8 cellular contexts compared by ENCODE assay signal in the genomic region with DNA sequence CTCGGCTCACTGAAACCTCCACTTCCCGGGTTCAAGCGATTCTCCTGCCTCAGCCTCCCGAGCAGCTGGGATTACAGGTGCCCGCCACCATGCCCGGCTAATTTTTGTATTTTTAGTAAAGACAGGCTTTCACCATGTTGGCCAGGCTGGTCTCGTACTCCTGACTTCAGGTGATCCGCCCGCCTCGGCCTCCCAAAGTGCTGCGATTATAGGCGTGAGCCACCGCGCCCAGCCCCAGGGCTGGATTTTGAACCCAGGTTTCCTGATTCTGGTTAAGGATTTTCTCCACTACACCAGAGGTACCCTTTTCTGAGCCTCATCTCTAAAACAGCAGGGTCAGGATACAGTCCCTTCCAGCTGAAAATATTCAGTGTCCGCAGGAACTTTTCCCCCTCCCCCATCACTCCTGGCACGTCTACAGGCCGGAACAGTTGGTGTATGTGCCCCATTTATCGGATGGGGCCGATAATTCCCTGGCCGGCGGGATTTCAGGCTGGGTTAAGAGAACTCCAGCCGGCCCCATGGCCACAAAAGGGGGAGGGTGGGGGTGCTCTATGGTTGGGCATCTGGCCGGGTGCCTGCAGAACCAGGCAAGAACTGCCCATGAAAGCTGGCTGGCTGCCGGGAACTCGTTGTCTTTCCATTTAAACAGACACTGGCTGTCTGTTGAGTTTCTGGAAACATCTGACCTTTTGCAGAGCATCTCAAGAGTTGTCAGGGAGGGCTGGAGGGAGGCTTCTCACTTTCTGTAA. TPM values are rescaled to one million over a fixed set of nuclear protein-coding genes. Genes with fewer than 3 reads are reported as not detected.
DNase-seq lines count a peak whose midpoint lies in the region; TF ChIP-seq lines count a peak whose summit lies in the region.

No MANE protein-coding gene starts in this region.

- peak overlapping the region; percentile 65 for H3K4me2 ChIP-seq in smooth muscle cell

- 57% methylated on average over 25 of the region's 25 CpGs for WGBS in smooth muscle cell (ENCODE audit: low lambda C conversion rate)

- no peak overlapping the region for H3K9ac ChIP-seq in smooth muscle cell (ENCODE audit: low read depth)

- peak overlapping the region; percentile 47 for H3K27ac ChIP-seq in smooth muscle cell (ENCODE audit: low read depth)

- H4K20me1 ChIP-seq in smooth muscle cell (ENCODE audit: low read depth): no peaks in the 10 kb centered on the region

- no peaks in the 10 kb centered on the region for H3K79me2 ChIP-seq in smooth muscle cell (ENCODE audit: low read depth)

- peak overlapping the region; percentile 45 for H2AFZ ChIP-seq in smooth muscle cell (ENCODE audit: low read depth)

- no peaks in the 10 kb centered on the region for H3K9me3 ChIP-seq in smooth muscle cell (replicated peaks; ENCODE audit: low read depth)

- no peak overlapping the region for H3K4me3 ChIP-seq in smooth muscle cell

- no peaks in the 10 kb centered on the region for H3K27me3 ChIP-seq in smooth muscle cell (ENCODE audit: low read depth)

- no peak for TF ChIP-seq CTCF in smooth muscle cell (IDR thresholded peaks at IDR 0.05; ENCODE audit: borderline replicate concordance, insufficient read depth, poor library complexity, severe bottlenecking)

- peaks cover 7% of the 10 kb centered on the region for H3F3A ChIP-seq in smooth muscle cell (ENCODE audit: low read depth)

- DNase-seq in NCI-H2196 (lab: John Stamatoyannopoulos, UW; ENCODE audit: unreplicated experiment) (peak; percentile 91), cerebellar cortex (ENCODE audit: low spot score) (peak; percentile 72), left kidney (ENCODE audit: low read depth, low spot score) (peak; percentile 82), smooth muscle cell (lab: John Stamatoyannopoulos, UW; ENCODE audit: unreplicated experiment) (peak; percentile 65), NCI-H1436 (lab: John Stamatoyannopoulos, UW) (no peak), NCI-H1694 treated with DMSO at 0.1 percent for 48 hours (lab: John Stamatoyannopoulos, UW) (no peak), NCI-H526 treated with DMSO at 0.1 percent for 48 hours (lab: John Stamatoyannopoulos, UW) (no peak), NCI-H146 (lab: John Stamatoyannopoulos, UW) (no peak)

- no peaks in the 10 kb centered on the region for H3K36me3 ChIP-seq in smooth muscle cell (ENCODE audit: low read depth)

- H3K4me1 ChIP-seq in smooth muscle cell (ENCODE audit: low read depth): peaks cover 5% of the 10 kb centered on the region

RNA-seq across cellular contexts. Expression of a gene that starts 26.8 kb away (rescaled TPM):
- total RNA-seq in smooth muscle cell: 26.5 and 29.6 TPM in 2 replicates
- 51.4 and 57.1 TPM in 2 replicates for polyA plus RNA-seq in smooth muscle cell

RNA-seq across cellular contexts. Expression of a gene that starts 59.4 kb away (rescaled TPM):
- 33.9 and 37.3 TPM in 2 replicates for total RNA-seq in smooth muscle cell
- 110 and 132 TPM in 2 replicates for polyA plus RNA-seq in smooth muscle cell

RNA-seq across cellular contexts. Expression of a gene that starts 59.7 kb away (rescaled TPM):
- total RNA-seq in smooth muscle cell: 0.09 and 0.40 TPM in 2 replicates
- polyA plus RNA-seq in smooth muscle cell: 0.21 and 1.2 TPM in 2 replicates

Comparison
In these comparisons a context has a peak if more than half of its experiments do, and no peak if none do; other contexts are left out.
1. DNase-seq: peak in NCI-H2196 (single experiment), cerebellar cortex (single experiment), left kidney (single experiment) and smooth muscle cell (single experiment); none in NCI-H1436 (single experiment), NCI-H1694 treated with DMSO at 0.1 percent for 48 hours (single experiment), NCI-H526 treated with DMSO at 0.1 percent for 48 hours (single experiment) and NCI-H146 (single experiment).